In the genomic region with DNA sequence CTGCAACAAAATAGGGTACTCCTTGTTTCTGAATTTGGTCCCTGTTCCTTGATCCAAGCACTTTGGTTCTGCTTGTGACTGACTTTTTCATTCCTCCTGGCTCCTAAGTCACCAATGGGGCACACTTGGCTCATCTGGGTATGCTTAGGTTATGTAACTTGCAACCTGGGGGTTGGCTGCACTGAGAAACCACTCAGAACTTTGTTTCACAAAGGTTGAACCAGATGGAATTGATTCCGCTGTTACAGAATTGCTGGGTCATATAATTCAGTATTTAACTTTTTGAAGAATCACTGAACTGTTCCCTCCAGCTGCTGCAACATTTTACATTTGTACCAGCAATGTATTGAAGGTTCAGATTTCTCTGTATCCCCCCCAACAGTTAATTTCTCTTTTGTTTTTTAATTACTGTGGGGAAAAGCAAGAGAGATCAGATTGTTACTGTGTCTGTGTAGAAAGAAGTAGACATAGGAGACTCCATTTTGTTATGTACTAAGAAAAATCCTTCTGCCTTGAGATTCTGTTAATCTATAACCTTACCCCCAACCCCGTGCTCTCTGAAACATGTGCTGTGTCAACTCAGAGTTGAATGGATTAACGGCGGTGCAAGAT, we compare ENCODE assay signal across 1 cellular context.
TF ChIP-seq lines count a peak whose summit lies in the region.

No MANE protein-coding gene starts in this region.

TF ChIP-seq in GM23338, 12 proteins besides CTCF, POLR2A, EP300 and RAD21 (continued from another document):
- TF ChIP-seq ZNF462 (CRISPR knock-in tag; IDR thresholded peaks at IDR 0.05) (no peak), EZH2 (IDR thresholded peaks at IDR 0.05; ENCODE audit: low read depth, unreplicated experiment) (no peak), NANOG (IDR thresholded peaks at IDR 0.05; ENCODE audit: borderline replicate concordance) (no peak), ZNF114 (CRISPR knock-in tag; IDR thresholded peaks at IDR 0.05) (no peak), CREB1 (CRISPR knock-in tag; IDR thresholded peaks at IDR 0.05; ENCODE audit: low read depth) (no peak), JUNB (IDR thresholded peaks at IDR 0.05; ENCODE audit: unreplicated experiment) (no peak), REST (IDR thresholded peaks at IDR 0.05; ENCODE audit: unreplicated experiment) (no peak), ZNF331 (CRISPR knock-in tag; IDR thresholded peaks at IDR 0.05; ENCODE audit: low read depth) (no peak), EZH2phosphoT487 (IDR thresholded peaks at IDR 0.05; ENCODE audit: unreplicated experiment) (no peak), STAT1 (IDR thresholded peaks at IDR 0.05; ENCODE audit: unreplicated experiment) (no peak)
- TF ChIP-seq, protein P1, sequence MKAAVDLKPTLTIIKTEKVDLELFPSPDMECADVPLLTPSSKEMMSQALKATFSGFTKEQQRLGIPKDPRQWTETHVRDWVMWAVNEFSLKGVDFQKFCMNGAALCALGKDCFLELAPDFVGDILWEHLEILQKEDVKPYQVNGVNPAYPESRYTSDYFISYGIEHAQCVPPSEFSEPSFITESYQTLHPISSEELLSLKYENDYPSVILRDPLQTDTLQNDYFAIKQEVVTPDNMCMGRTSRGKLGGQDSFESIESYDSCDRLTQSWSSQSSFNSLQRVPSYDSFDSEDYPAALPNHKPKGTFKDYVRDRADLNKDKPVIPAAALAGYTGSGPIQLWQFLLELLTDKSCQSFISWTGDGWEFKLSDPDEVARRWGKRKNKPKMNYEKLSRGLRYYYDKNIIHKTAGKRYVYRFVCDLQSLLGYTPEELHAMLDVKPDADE (IDR thresholded peaks at IDR 0.05): no peak
TF ChIP-seq in GM23338: peak in this region for 0.
